Comparison of ENCODE assay signal across 1 cellular context in genomic region chr19:855566-856120, GRCh38.
A peak's percentile ranks its signal among the peaks of the same experiment; 100 is the strongest.
TF ChIP-seq lines count a peak whose summit lies in the region.

No MANE protein-coding gene starts in this region.

TF ChIP-seq in HepG2, 621 proteins besides CTCF, POLR2A, EP300 and RAD21:
- TF ChIP-seq ZMYM3 (CRISPR knock-in tag; IDR thresholded peaks at IDR 0.05) (peak; percentile 44; the same call in 1 of the 2 replicates), ZFP91 (CRISPR knock-in tag; IDR thresholded peaks at IDR 0.05; ENCODE audit: borderline replicate concordance) (peak; percentile 20; the same call in 1 of the 2 replicates), ARNT2 (CRISPR knock-in tag; IDR thresholded peaks at IDR 0.05; ENCODE audit: low read depth) (no peak)
